In genomic region chr16:84820305-84820684, GRCh38 we compare ENCODE assay signal across 8 cellular contexts. TPM values are rescaled to one million over a fixed set of nuclear protein-coding genes. Genes with fewer than 3 reads are reported as not detected.
DNase-seq lines count a peak whose midpoint lies in the region; ATAC-seq and TF ChIP-seq lines count a peak whose summit lies in the region.

No MANE protein-coding gene starts in this region.

- H3K27ac ChIP-seq in muscle layer of duodenum (ENCODE audit: low read length): peak overlapping the region; percentile 96

- no peaks in the 10 kb centered on the region for H3K36me3 Mint-ChIP-seq in stimulated activated naive CD8-positive, alpha-beta T cell treated with anti-CD3 and anti-CD28 coated beads, Interleukin-15, Interleukin-2, amounts not matched to agents 100 ng/mL and 50 ng/mL, for 24 hours (ENCODE audit: low read depth)
- no peaks in the 10 kb centered on the region for H3K36me3 Mint-ChIP-seq in chondrocyte (ENCODE audit: low read depth)

- no peaks in the 10 kb centered on the region for H3K27me3 ChIP-seq in muscle layer of duodenum (ENCODE audit: low read depth, low read length)

- H3K36me3 ChIP-seq in muscle layer of duodenum (ENCODE audit: control insufficient read depth in 1 of 2, insufficient read depth in 2 of 2, low read length in 2 of 2): peaks cover 0 to 7% of the 10 kb centered on the region in 2 donors

- H3K27ac Mint-ChIP-seq in stimulated activated naive CD8-positive, alpha-beta T cell treated with anti-CD3 and anti-CD28 coated beads, Interleukin-15, Interleukin-2, amounts not matched to agents 100 ng/mL and 50 ng/mL, for 24 hours: no peak overlapping the region
- peak overlapping the region; percentile 61 for H3K27ac Mint-ChIP-seq in chondrocyte (ENCODE audit: unreplicated experiment)

- TF ChIP-seq CTCF in chondrocyte (IDR thresholded peaks at IDR 0.05) (no peak), GM20000 (IDR thresholded peaks at IDR 0.05; ENCODE audit: extremely low read depth, missing control alignments) (no peak)

- no peak for ATAC-seq in stimulated activated naive CD8-positive, alpha-beta T cell treated with anti-CD3 and anti-CD28 coated beads, Interleukin-15, Interleukin-2, amounts not matched to agents 100 U/mL and 50 U/mL, for 24 hours
- ATAC-seq in GM18519 (IDR thresholded peaks at IDR 0.05; ENCODE audit: low FRiP score, unreplicated experiment): no peak

- no peaks in the 10 kb centered on the region for H3K9me3 ChIP-seq in muscle layer of duodenum (ENCODE audit: control insufficient read depth in 1 of 2, low read length in 2 of 2)

- peak overlapping the region; percentile 69 for H3K4me3 Mint-ChIP-seq in stimulated activated naive CD8-positive, alpha-beta T cell treated with anti-CD3 and anti-CD28 coated beads, Interleukin-15, Interleukin-2, amounts not matched to agents 100 ng/mL and 50 ng/mL, for 24 hours
- peak overlapping the region; percentile 81 for H3K4me3 Mint-ChIP-seq in chondrocyte (ENCODE audit: unreplicated experiment)

- H3K9me3 Mint-ChIP-seq in stimulated activated naive CD8-positive, alpha-beta T cell treated with anti-CD3 and anti-CD28 coated beads, Interleukin-15, Interleukin-2, amounts not matched to agents 100 ng/mL and 50 ng/mL, for 24 hours: no peaks in the 10 kb centered on the region
- H3K9me3 Mint-ChIP-seq in chondrocyte (ENCODE audit: low read depth): no peaks in the 10 kb centered on the region

- H3K27me3 Mint-ChIP-seq in stimulated activated naive CD8-positive, alpha-beta T cell treated with anti-CD3 and anti-CD28 coated beads, Interleukin-15, Interleukin-2, amounts not matched to agents 100 ng/mL and 50 ng/mL, for 24 hours: peaks cover 38% of the 10 kb centered on the region
- peaks cover 6% of the 10 kb centered on the region for H3K27me3 Mint-ChIP-seq in chondrocyte (ENCODE audit: low read depth)

- peaks cover 0 to 10% of the 10 kb centered on the region in 2 donors for H3K4me1 ChIP-seq in muscle layer of duodenum (ENCODE audit: control insufficient read depth in 1 of 2, insufficient read depth in 2 of 2, low read length in 2 of 2)

- peak overlapping the region; percentile 93 to 98 for H3K4me3 ChIP-seq in muscle layer of duodenum (ENCODE audit: low read depth in 1 of 2, low read length in 2 of 2)

- peaks cover 9% of the 10 kb centered on the region for H3K4me1 Mint-ChIP-seq in stimulated activated naive CD8-positive, alpha-beta T cell treated with anti-CD3 and anti-CD28 coated beads, Interleukin-15, Interleukin-2, amounts not matched to agents 100 ng/mL and 50 ng/mL, for 24 hours (ENCODE audit: low read depth)
- peaks cover 19% of the 10 kb centered on the region for H3K4me1 Mint-ChIP-seq in chondrocyte (ENCODE audit: low read depth)

- DNase-seq in stimulated activated naive CD8-positive, alpha-beta T cell treated with anti-CD3 and anti-CD28 coated beads, Interleukin-15, Interleukin-2, amounts not matched to agents 100 U/mL and 50 U/mL, for 24 hours: no peak
- DNase-seq in chondrocyte (ENCODE audit: low spot score) (no peak), GM20000 (ENCODE audit: low spot score) (no peak), SIG-M5 (lab: John Stamatoyannopoulos, UW) (no peak)
- no peak for DNase-seq in stimulated activated CD4-positive, alpha-beta T cell treated with anti-CD3 and anti-CD28 coated beads, Interleukin-2, amount 100 ng/mL, for 24 hours

RNA-seq across cellular contexts. Expression of gene CRISPLD2, which starts 0.5 kb away (rescaled TPM):
- 1.7 to 12.1 TPM (median 11.7 TPM) in 3 replicates for total RNA-seq in chondrocyte
